In the genomic region with DNA sequence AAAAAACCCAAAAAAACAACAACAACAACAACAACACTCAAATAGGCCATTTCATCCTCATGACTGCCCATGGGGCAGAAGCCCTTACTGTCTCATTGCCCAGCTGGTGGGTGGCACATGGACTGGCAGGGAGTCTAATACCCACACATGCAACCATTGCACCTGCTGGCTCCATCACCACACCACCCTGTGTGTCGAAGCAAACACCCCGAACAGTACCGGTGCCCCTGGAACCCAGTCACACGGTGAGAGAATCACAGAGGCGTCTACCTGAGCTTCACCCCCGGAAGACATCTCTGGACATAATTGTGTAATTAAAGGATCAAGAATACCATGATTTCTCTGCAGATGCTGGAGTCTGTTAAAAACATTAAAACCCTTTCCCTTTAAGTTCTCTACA, we compare ENCODE assay signal across 36 cellular contexts. TPM values are rescaled to one million over a fixed set of nuclear protein-coding genes. Genes with fewer than 3 reads are reported as not detected.
"Had no signal": no experiment of that assay in that cellular context is flagged by ENCODE, and none has a peak within 500 bp of the region (broad histone marks: within the 10 kb centered on the region; RNA-seq: fewer than 3 reads in every experiment).

No MANE protein-coding gene starts in this region.

- H3K27me3 ChIP-seq: neural progenitor cell, pancreas, right atrium auricular region, right lobe of liver, testis, thyroid gland, upper lobe of left lung, vagina had no signal

- ATAC-seq: heart left ventricle; left colon; left lung; lower lobe of right lung; natural killer cell; pancreas; psoas muscle; right lobe of liver; stimulated activated memory B cell treated with anti-CD40 and anti-IgM and Interleukin-4, amounts not matched to agents 10 μg/mL and 1 μg/mL and 100 μg/mL, for 72 hours; stimulated activated naive CD8-positive, alpha-beta T cell treated with anti-CD3 and anti-CD28 coated beads, Interleukin-15, amount 100 ng/mL, for 72 hours had no signal

- DNase-seq: heart left ventricle; hypothalamus; immature natural killer cell; kidney; left colon; lower lobe of right lung; mammary epithelial cell; mesenchymal stem cell; naive B cell; natural killer cell; nephron progenitor cell; pancreas; psoas muscle; small intestine; stimulated activated CD4-positive, alpha-beta T cell treated with anti-CD3 and anti-CD28 coated beads, Interleukin-1b, Interleukin-23, amount 100 ng/mL, for 48 hours; stimulated activated CD4-positive, alpha-beta T cell treated with anti-CD3 and anti-CD28 coated beads, Interleukin-2, amount 100 ng/mL, for 48 hours; stimulated activated CD4-positive, alpha-beta T cell treated with anti-CD3 and anti-CD28 coated beads, Interleukin-4, amount 100 ng/mL, for 4 hours; stimulated activated CD8-positive, alpha-beta memory T cell treated with anti-CD3 and anti-CD28 coated beads, Interleukin-4, amount 100 ng/mL, for 48 hours; stimulated activated naive CD4-positive, alpha-beta T cell treated with Interleukin-2 at 50 U/mL for 16 hours; stimulated activated naive CD8-positive, alpha-beta T cell treated with anti-CD3 and anti-CD28 coated beads, Interleukin-15, amount 100 ng/mL, for 72 hours; testis; transverse colon had no signal

- H2AFZ ChIP-seq: neural progenitor cell had no signal

- H3K4me2 ChIP-seq: neural progenitor cell had no signal

- H3K4me1 ChIP-seq: heart left ventricle, left lung, lower lobe of right lung, neural progenitor cell, pancreas, psoas muscle, right atrium auricular region, right lobe of liver, testis, transverse colon, upper lobe of left lung, vagina had no signal

- H3K36me3 Mint-ChIP-seq: immature natural killer cell; mesothelial cell of epicardium; naive B cell; natural killer cell; neural progenitor cell; stimulated activated memory B cell treated with anti-CD40 and anti-IgM and Interleukin-4, amounts not matched to agents 10 μg/mL and 1 μg/mL and 100 μg/mL, for 72 hours had no signal

- H3K4me3 Mint-ChIP-seq: immature natural killer cell; mesothelial cell of epicardium; naive B cell; natural killer cell; nephron progenitor cell; neural progenitor cell; stimulated activated memory B cell treated with anti-CD40 and anti-IgM and Interleukin-4, amounts not matched to agents 10 μg/mL and 1 μg/mL and 100 μg/mL, for 72 hours; stimulated activated naive CD8-positive, alpha-beta T cell treated with anti-CD3 and anti-CD28 coated beads, Interleukin-15, amount 100 ng/mL, for 72 hours had no signal

- H3K27ac ChIP-seq: heart left ventricle, left lung, lower lobe of right lung, neural progenitor cell, pancreas, psoas muscle, right atrium auricular region, right lobe of liver, testis, thyroid gland, transverse colon, upper lobe of left lung, vagina had no signal

- H3K36me3 ChIP-seq: heart left ventricle, left lung, lower lobe of right lung, neural progenitor cell, pancreas, right atrium auricular region, right lobe of liver, thyroid gland, transverse colon, upper lobe of left lung, vagina had no signal

- H3K4me3 ChIP-seq: heart left ventricle, left lung, lower lobe of right lung, neural progenitor cell, pancreas, psoas muscle, right atrium auricular region, right lobe of liver, testis, thyroid gland, transverse colon, upper lobe of left lung, vagina had no signal

- H3K9ac ChIP-seq: neural progenitor cell had no signal

- H3K4me1 Mint-ChIP-seq: immature natural killer cell; mesothelial cell of epicardium; naive B cell; neural progenitor cell; stimulated activated memory B cell treated with anti-CD40 and anti-IgM and Interleukin-4, amounts not matched to agents 10 μg/mL and 1 μg/mL and 100 μg/mL, for 72 hours had no signal

- H3K27ac Mint-ChIP-seq: immature natural killer cell; mesothelial cell of epicardium; naive B cell; natural killer cell; nephron progenitor cell; neural progenitor cell; stimulated activated memory B cell treated with anti-CD40 and anti-IgM and Interleukin-4, amounts not matched to agents 10 μg/mL and 1 μg/mL and 100 μg/mL, for 72 hours; stimulated activated naive CD8-positive, alpha-beta T cell treated with anti-CD3 and anti-CD28 coated beads, Interleukin-15, amount 100 ng/mL, for 72 hours had no signal

- H3K9me3 Mint-ChIP-seq: immature natural killer cell had no signal

- H3K9me3 ChIP-seq: lower lobe of right lung, pancreas, psoas muscle, right lobe of liver, testis, thyroid gland, transverse colon, vagina had no signal

RNA-seq across cellular contexts. Expression of gene PAEP, which starts 6.5 kb away (rescaled TPM):
- total RNA-seq: heart left ventricle, kidney, left colon, left lung, liver, lower lobe of right lung, mammary epithelial cell, mesothelial cell of epicardium, mononuclear cell, natural killer cell, omental fat pad, pancreas, psoas muscle, renal cortical epithelial cell, right atrium auricular region, right lobe of liver, testis, thyroid gland, transverse colon, urinary bladder, vagina had no signal
- polyA plus RNA-seq: heart left ventricle, immature natural killer cell, liver, mammary epithelial cell, pancreas, psoas muscle, small intestine, urinary bladder had no signal

RNA-seq across cellular contexts. Expression of gene OBP2A, which starts 22.1 kb away (rescaled TPM):
- total RNA-seq: heart left ventricle, kidney, left colon, left lung, liver, lower lobe of right lung, mammary epithelial cell, mesothelial cell of epicardium, mononuclear cell, natural killer cell, omental fat pad, pancreas, psoas muscle, renal cortical epithelial cell, right atrium auricular region, right lobe of liver, thyroid gland, transverse colon, upper lobe of left lung, urinary bladder, vagina had no signal
- polyA plus RNA-seq: heart left ventricle, immature natural killer cell, liver, mammary epithelial cell, pancreas, psoas muscle, small intestine, urinary bladder had no signal

RNA-seq across cellular contexts. Expression of gene LCN1, which starts 46.8 kb away (rescaled TPM):
- total RNA-seq: kidney, left colon, left lung, liver, lower lobe of right lung, mammary epithelial cell, mesothelial cell of epicardium, mononuclear cell, natural killer cell, omental fat pad, pancreas, renal cortical epithelial cell, right atrium auricular region, right lobe of liver, testis, thyroid gland, transverse colon, upper lobe of left lung, urinary bladder, vagina had no signal
- polyA plus RNA-seq: immature natural killer cell, liver, mammary epithelial cell, pancreas, psoas muscle, small intestine, urinary bladder had no signal
